ENCODE assay signal across 2 cellular contexts in genomic region chr16:66856184-66856730, GRCh38.
TF ChIP-seq lines count a peak whose summit lies in the region.

No MANE protein-coding gene starts in this region.

TF ChIP-seq in HepG2, 621 proteins besides CTCF, POLR2A, EP300 and RAD21:
- TF ChIP-seq SIX4 (CRISPR knock-in tag; IDR thresholded peaks at IDR 0.05): no peak
- TF ChIP-seq ZNF629 (CRISPR knock-in tag; conservative IDR thresholded peaks at IDR 0.05): peak; percentile 66

TF ChIP-seq in K562, 482 proteins besides CTCF, POLR2A, EP300 and RAD21:
- TF ChIP-seq RBM25 (IDR thresholded peaks at IDR 0.05; ENCODE audit: low read depth, low read length, severe bottlenecking) (peak; percentile 30), ZBTB49 (CRISPR knock-in tag; IDR thresholded peaks at IDR 0.05; ENCODE audit: borderline replicate concordance) (no peak), BCOR (IDR thresholded peaks at IDR 0.05) (0 out of 2 replicates have a peak, but pooled peaks have one; percentile 33), ZNF124 (CRISPR knock-in tag; IDR thresholded peaks at IDR 0.05) (no peak), PRPF4 (IDR thresholded peaks at IDR 0.05; ENCODE audit: insufficient read depth, low read depth, low read length, poor library complexity, severe bottlenecking) (no peak), ESRRA (IDR thresholded peaks at IDR 0.05; ENCODE audit: borderline replicate concordance, low read depth) (peak; percentile 64; the same call in 1 of the 2 replicates)
TF ChIP-seq in K562: peak in this region for 3.
